In genomic region chr11:77371646-77372045, GRCh38 we compare ENCODE assay signal across 24 cellular contexts.
"Had no signal": no experiment of that assay in that cellular context is flagged by ENCODE, and none has a peak within 500 bp of the region (broad histone marks: within the 10 kb centered on the region; RNA-seq: fewer than 3 reads in every experiment).

No MANE protein-coding gene starts in this region.

- H3K4me1 ChIP-seq: parathyroid adenoma, spleen had no signal

- H3K4me3 ChIP-seq: esophagus squamous epithelium, gastrocnemius medialis, spleen, transverse colon had no signal

- H3K9ac ChIP-seq: parathyroid adenoma had no signal

- H3K4me1 Mint-ChIP-seq: activated B cell treated with CpG ODN at 0.5 μM for 24 hours had no signal

- H3K27me3 Mint-ChIP-seq: activated B cell treated with CpG ODN at 0.5 μM for 24 hours; activated CD8-positive, alpha-beta T cell treated with anti-CD3 and anti-CD28 coated beads for 36 hours; activated naive CD4-positive, alpha-beta T cell treated with anti-CD3 and anti-CD28 coated beads, Interleukin-2, amount 50 U/mL, for 24 hours; activated naive CD8-positive, alpha-beta T cell treated with anti-CD3 and anti-CD28 coated beads, Interleukin-2, amount 50 U/mL, for 24 hours; naive B cell; T-helper 17 cell had no signal

- H3K9me3 ChIP-seq: esophagus squamous epithelium, gastrocnemius medialis, spleen, transverse colon had no signal

- H2AFZ ChIP-seq: parathyroid adenoma had no signal

- H3K4me3 Mint-ChIP-seq: activated B cell treated with CpG ODN at 0.5 μM for 24 hours; activated CD8-positive, alpha-beta T cell treated with anti-CD3 and anti-CD28 coated beads for 36 hours; activated naive CD4-positive, alpha-beta T cell treated with anti-CD3 and anti-CD28 coated beads, Interleukin-2, amount 50 U/mL, for 24 hours; activated naive CD8-positive, alpha-beta T cell treated with anti-CD3 and anti-CD28 coated beads, Interleukin-2, amount 50 U/mL, for 24 hours; activated T-cell treated with anti-CD3 and anti-CD28 coated beads, Interleukin-2, amount 50 U/mL, for 4 hours; naive B cell; T-helper 17 cell had no signal

- H3K27ac ChIP-seq: epithelial cell of prostate, esophagus squamous epithelium, parathyroid adenoma, spleen, transverse colon had no signal

- H3K27ac Mint-ChIP-seq: activated B cell treated with CpG ODN at 0.5 μM for 24 hours; activated CD8-positive, alpha-beta T cell treated with anti-CD3 and anti-CD28 coated beads for 36 hours; activated naive CD4-positive, alpha-beta T cell treated with anti-CD3 and anti-CD28 coated beads, Interleukin-2, amount 50 U/mL, for 24 hours; activated naive CD8-positive, alpha-beta T cell treated with anti-CD3 and anti-CD28 coated beads, Interleukin-2, amount 50 U/mL, for 24 hours; activated T-helper 2 cell treated with anti-CD3 and anti-CD28 coated beads, Interferon-gamma antibody, Interleukin-2, Interleukin-4, amounts not matched to agents 10 μg/mL and 5 μg/mL and 100 μg/mL, durations not matched to agents 14 hours and 24 hours and 36 hours; naive B cell had no signal

- H3K27me3 ChIP-seq: esophagus squamous epithelium, gastrocnemius medialis, spleen, transverse colon had no signal

- H3K9me3 Mint-ChIP-seq: activated B cell treated with CpG ODN at 0.5 μM for 24 hours; activated CD8-positive, alpha-beta T cell treated with anti-CD3 and anti-CD28 coated beads for 36 hours; activated naive CD4-positive, alpha-beta T cell treated with anti-CD3 and anti-CD28 coated beads, Interleukin-2, amount 50 U/mL, for 24 hours; activated naive CD8-positive, alpha-beta T cell treated with anti-CD3 and anti-CD28 coated beads, Interleukin-2, amount 50 U/mL, for 24 hours; activated T-cell treated with anti-CD3 and anti-CD28 coated beads, Interleukin-2, amount 50 U/mL, for 4 hours; activated T-helper 2 cell treated with anti-CD3 and anti-CD28 coated beads, Interferon-gamma antibody, Interleukin-2, Interleukin-4, amounts not matched to agents 10 μg/mL and 5 μg/mL and 100 μg/mL, durations not matched to agents 14 hours and 24 hours and 36 hours; naive B cell had no signal

- ATAC-seq: activated CD8-positive, alpha-beta T cell treated with anti-CD3 and anti-CD28 coated beads for 36 hours; activated naive CD8-positive, alpha-beta T cell treated with anti-CD3 and anti-CD28 coated beads, Interleukin-2, amount 50 U/mL, for 24 hours; activated T-cell treated with anti-CD3 and anti-CD28 coated beads, Interleukin-2, amount 50 U/mL, for 4 hours; left ventricle myocardium superior; right cardiac atrium; T-helper 17 cell had no signal

- H3K79me2 ChIP-seq: parathyroid adenoma had no signal

- DNase-seq: activated B cell treated with CpG ODN at 0.5 μM for 24 hours; activated CD4-positive, alpha-beta T cell treated with anti-CD3 and anti-CD28 coated beads, Interleukin-2, amount 50 U/mL, for 1 hour; activated CD8-positive, alpha-beta T cell treated with anti-CD3 and anti-CD28 coated beads for 36 hours; activated naive CD8-positive, alpha-beta T cell treated with anti-CD3 and anti-CD28 coated beads, Interleukin-2, amount 50 U/mL, for 24 hours; activated T-cell treated with anti-CD3 and anti-CD28 coated beads, Interleukin-2, amount 50 U/mL, for 4 hours; amygdala; dermis blood vessel endothelial cell; effector CD4-positive, alpha-beta T cell; esophagus squamous epithelium; gastrocnemius medialis; glutamatergic neuron; left ventricle myocardium superior; naive B cell; nucleus accumbens; right cardiac atrium; spleen; stimulated activated naive CD4-positive, alpha-beta T cell treated with Interleukin-2 at 50 U/mL for 16 hours; T-helper 17 cell; T1000; transverse colon had no signal
